ENCODE assay signal across 1 cellular context in the genomic region with DNA sequence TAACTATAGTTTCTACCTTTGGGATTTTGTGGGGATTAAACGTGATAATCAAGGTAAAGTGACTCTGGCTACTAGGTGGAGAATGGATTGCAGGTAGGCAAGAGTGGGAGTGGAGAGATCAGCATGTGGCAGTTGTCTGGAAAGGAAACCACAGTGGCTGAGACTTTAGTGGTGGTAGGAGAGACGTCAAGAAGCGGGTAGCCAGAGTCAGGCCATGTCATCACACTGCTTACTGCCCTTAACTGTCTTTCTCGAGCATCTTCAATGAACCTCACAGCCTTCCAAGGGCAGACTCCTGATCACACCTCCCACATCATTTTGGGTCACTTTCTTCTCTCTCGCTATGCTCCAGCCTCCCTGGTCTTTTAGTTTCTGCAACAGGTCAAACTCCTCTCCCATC.
A peak's percentile ranks its signal among the peaks of the same experiment; 100 is the strongest.
TF ChIP-seq lines count a peak whose summit lies in the region.

No MANE protein-coding gene starts in this region.

TF ChIP-seq in K562, 482 proteins besides CTCF, POLR2A, EP300 and RAD21 (continues in another document):
- TF ChIP-seq RBM25 (IDR thresholded peaks at IDR 0.05; ENCODE audit: low read depth, low read length, severe bottlenecking) (no peak), TAF7 (tag; IDR thresholded peaks at IDR 0.05) (no peak), HNRNPH1 (optimal IDR thresholded peaks at IDR 0.05; ENCODE audit: low read depth, low read length) (no peak), RB1 (IDR thresholded peaks at IDR 0.05; ENCODE audit: low read depth) (no peak), HDAC2 (IDR thresholded peaks at IDR 0.05) (no peak), ZNF282 (CRISPR knock-in tag; IDR thresholded peaks at IDR 0.05) (no peak), ZNF696 (CRISPR knock-in tag; conservative IDR thresholded peaks at IDR 0.05) (no peak), NCOR1 (IDR thresholded peaks at IDR 0.05) (no peak), ZNF277 (CRISPR knock-in tag; IDR thresholded peaks at IDR 0.05; ENCODE audit: borderline replicate concordance) (no peak), MBD2 (IDR thresholded peaks at IDR 0.05; ENCODE audit: borderline replicate concordance, low read depth) (no peak), ZNF311 (CRISPR knock-in tag; IDR thresholded peaks at IDR 0.05) (peak; percentile 74; the same call in 1 of the 2 replicates), SETDB1 (IDR thresholded peaks at IDR 0.05; ENCODE audit: low read length) (no peak), POLR2G (IDR thresholded peaks at IDR 0.05; ENCODE audit: low read depth, low read length) (no peak), KDM1A (IDR thresholded peaks at IDR 0.05) (no peak), THRB (CRISPR knock-in tag; conservative IDR thresholded peaks at IDR 0.05) (0 out of 2 replicates have a peak, but pooled peaks have one; percentile 12), ZKSCAN3 (CRISPR knock-in tag; IDR thresholded peaks at IDR 0.05) (no peak), SMARCA5 (IDR thresholded peaks at IDR 0.05) (no peak), ID3 (CRISPR knock-in tag; IDR thresholded peaks at IDR 0.05) (no peak), ID3 (tag; IDR thresholded peaks at IDR 0.05) (0 out of 2 replicates have a peak, but pooled peaks have one; percentile 43), ZNF583 (CRISPR knock-in tag; IDR thresholded peaks at IDR 0.05) (peak; percentile 75; the same call in 1 of the 2 replicates), XRCC3 (IDR thresholded peaks at IDR 0.05) (no peak), HOMEZ (CRISPR knock-in tag; IDR thresholded peaks at IDR 0.05) (no peak), CHD2 (IDR thresholded peaks at IDR 0.05; ENCODE audit: low read depth, low read length) (no peak), ZNF316 (IDR thresholded peaks at IDR 0.05) (no peak), ZNF75A (CRISPR knock-in tag; IDR thresholded peaks at IDR 0.05) (no peak), ZNF551 (CRISPR knock-in tag; IDR thresholded peaks at IDR 0.05) (no peak), ZBTB8A (IDR thresholded peaks at IDR 0.05; ENCODE audit: partially characterized antibody) (no peak), NBN (IDR thresholded peaks at IDR 0.05; ENCODE audit: low read depth) (no peak), KAT2B (IDR thresholded peaks at IDR 0.05; ENCODE audit: low read depth, low read length) (no peak), GABPB1 (CRISPR knock-in tag; IDR thresholded peaks at IDR 0.05) (no peak), ZBTB49 (CRISPR knock-in tag; IDR thresholded peaks at IDR 0.05; ENCODE audit: borderline replicate concordance) (no peak), MIER1 (IDR thresholded peaks at IDR 0.05; ENCODE audit: low read depth) (no peak), ZNF79 (CRISPR knock-in tag; IDR thresholded peaks at IDR 0.05; ENCODE audit: low read depth) (0 out of 2 replicates have a peak, but pooled peaks have one; percentile 56), NFIC (IDR thresholded peaks at IDR 0.05) (no peak), ZNF780A (CRISPR knock-in tag; IDR thresholded peaks at IDR 0.05) (no peak), LCOR (CRISPR knock-in tag; IDR thresholded peaks at IDR 0.05) (no peak), MTA3 (IDR thresholded peaks at IDR 0.05; ENCODE audit: borderline replicate concordance) (no peak), HBP1 (CRISPR knock-in tag; IDR thresholded peaks at IDR 0.05) (no peak), ZKSCAN8 (CRISPR knock-in tag; IDR thresholded peaks at IDR 0.05) (no peak), GTF2E2 (tag; IDR thresholded peaks at IDR 0.05) (no peak), ZNF24 (IDR thresholded peaks at IDR 0.05) (no peak), BRCA1 (IDR thresholded peaks at IDR 0.05) (no peak), BRCA1 (CRISPR knock-in tag; IDR thresholded peaks at IDR 0.05) (no peak), ZBTB2 (IDR thresholded peaks at IDR 0.05) (no peak)
- TF ChIP-seq, protein P1, sequence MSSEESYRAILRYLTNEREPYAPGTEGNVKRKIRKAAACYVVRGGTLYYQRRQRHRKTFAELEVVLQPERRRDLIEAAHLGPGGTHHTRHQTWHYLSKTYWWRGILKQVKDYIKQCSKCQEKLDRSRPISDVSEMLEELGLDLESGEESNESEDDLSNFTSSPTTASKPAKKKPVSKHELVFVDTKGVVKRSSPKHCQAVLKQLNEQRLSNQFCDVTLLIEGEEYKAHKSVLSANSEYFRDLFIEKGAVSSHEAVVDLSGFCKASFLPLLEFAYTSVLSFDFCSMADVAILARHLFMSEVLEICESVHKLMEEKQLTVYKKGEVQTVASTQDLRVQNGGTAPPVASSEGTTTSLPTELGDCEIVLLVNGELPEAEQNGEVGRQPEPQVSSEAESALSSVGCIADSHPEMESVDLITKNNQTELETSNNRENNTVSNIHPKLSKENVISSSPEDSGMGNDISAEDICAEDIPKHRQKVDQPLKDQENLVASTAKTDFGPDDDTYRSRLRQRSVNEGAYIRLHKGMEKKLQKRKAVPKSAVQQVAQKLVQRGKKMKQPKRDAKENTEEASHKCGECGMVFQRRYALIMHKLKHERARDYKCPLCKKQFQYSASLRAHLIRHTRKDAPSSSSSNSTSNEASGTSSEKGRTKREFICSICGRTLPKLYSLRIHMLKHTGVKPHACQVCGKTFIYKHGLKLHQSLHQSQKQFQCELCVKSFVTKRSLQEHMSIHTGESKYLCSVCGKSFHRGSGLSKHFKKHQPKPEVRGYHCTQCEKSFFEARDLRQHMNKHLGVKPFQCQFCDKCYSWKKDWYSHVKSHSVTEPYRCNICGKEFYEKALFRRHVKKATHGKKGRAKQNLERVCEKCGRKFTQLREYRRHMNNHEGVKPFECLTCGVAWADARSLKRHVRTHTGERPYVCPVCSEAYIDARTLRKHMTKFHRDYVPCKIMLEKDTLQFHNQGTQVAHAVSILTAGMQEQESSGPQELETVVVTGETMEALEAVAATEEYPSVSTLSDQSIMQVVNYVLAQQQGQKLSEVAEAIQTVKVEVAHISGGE (CRISPR knock-in tag; IDR thresholded peaks at IDR 0.05), result 0 out of 6 replicates have a peak, but pooled peaks of 1 of the 3 experiments have one; percentile 34
- TF ChIP-seq, protein P2, sequence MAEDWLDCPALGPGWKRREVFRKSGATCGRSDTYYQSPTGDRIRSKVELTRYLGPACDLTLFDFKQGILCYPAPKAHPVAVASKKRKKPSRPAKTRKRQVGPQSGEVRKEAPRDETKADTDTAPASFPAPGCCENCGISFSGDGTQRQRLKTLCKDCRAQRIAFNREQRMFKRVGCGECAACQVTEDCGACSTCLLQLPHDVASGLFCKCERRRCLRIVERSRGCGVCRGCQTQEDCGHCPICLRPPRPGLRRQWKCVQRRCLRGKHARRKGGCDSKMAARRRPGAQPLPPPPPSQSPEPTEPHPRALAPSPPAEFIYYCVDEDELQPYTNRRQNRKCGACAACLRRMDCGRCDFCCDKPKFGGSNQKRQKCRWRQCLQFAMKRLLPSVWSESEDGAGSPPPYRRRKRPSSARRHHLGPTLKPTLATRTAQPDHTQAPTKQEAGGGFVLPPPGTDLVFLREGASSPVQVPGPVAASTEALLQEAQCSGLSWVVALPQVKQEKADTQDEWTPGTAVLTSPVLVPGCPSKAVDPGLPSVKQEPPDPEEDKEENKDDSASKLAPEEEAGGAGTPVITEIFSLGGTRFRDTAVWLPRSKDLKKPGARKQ (CRISPR knock-in tag; IDR thresholded peaks at IDR 0.05), result no peak
- TF ChIP-seq, protein P3, sequence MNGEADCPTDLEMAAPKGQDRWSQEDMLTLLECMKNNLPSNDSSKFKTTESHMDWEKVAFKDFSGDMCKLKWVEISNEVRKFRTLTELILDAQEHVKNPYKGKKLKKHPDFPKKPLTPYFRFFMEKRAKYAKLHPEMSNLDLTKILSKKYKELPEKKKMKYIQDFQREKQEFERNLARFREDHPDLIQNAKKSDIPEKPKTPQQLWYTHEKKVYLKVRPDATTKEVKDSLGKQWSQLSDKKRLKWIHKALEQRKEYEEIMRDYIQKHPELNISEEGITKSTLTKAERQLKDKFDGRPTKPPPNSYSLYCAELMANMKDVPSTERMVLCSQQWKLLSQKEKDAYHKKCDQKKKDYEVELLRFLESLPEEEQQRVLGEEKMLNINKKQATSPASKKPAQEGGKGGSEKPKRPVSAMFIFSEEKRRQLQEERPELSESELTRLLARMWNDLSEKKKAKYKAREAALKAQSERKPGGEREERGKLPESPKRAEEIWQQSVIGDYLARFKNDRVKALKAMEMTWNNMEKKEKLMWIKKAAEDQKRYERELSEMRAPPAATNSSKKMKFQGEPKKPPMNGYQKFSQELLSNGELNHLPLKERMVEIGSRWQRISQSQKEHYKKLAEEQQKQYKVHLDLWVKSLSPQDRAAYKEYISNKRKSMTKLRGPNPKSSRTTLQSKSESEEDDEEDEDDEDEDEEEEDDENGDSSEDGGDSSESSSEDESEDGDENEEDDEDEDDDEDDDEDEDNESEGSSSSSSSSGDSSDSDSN (IDR thresholded peaks at IDR 0.05; ENCODE audit: borderline replicate concordance in 1 of 2, low read depth in 2 of 2, low read length in 2 of 2), result no peak
